In the genomic region with DNA sequence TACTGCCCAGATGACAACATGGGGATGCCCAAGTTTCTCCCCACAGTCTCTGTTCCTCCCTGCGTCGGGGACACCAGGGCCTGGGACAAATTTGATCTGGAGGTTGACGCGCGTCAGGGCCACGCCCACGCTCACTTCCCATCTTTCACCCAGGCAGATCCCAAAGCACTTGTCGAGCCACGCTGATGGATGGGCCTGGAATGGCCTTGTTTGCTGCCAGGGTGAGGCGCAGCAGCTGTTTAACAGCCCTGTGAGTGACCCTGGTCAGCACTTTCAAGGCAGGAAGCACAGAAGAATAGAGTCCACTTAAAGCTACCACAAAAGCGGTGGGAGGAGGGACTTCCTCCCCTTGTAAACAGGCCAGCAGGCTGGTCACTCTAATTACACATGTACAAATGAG, we compare ENCODE assay signal across 11 cellular contexts.
DNase-seq lines count a peak whose midpoint lies in the region; ATAC-seq and TF ChIP-seq lines count a peak whose summit lies in the region.
"Had no signal": no experiment of that assay in that cellular context is flagged by ENCODE, and none has a peak within 500 bp of the region (broad histone marks: within the 10 kb centered on the region; RNA-seq: fewer than 3 reads in every experiment).

No MANE protein-coding gene starts in this region.

- TF ChIP-seq POLR2A in sigmoid colon (IDR thresholded peaks at IDR 0.05), result no peak

- H3K27me3 ChIP-seq in HL-60 (ENCODE audit: insufficient read depth, poor library complexity, severe bottlenecking), result no peaks in the 10 kb centered on the region
- no peaks in the 10 kb centered on the region for H3K27me3 ChIP-seq in sigmoid colon

- ATAC-seq in HG03175 (IDR thresholded peaks at IDR 0.05; ENCODE audit: unreplicated experiment) (no peak), GM18858 (IDR thresholded peaks at IDR 0.05; ENCODE audit: unreplicated experiment) (no peak), HG02588 (IDR thresholded peaks at IDR 0.05; ENCODE audit: unreplicated experiment) (no peak)
- ATAC-seq: activated CD4-positive, CD25-positive, alpha-beta regulatory T cell treated with anti-CD3 and anti-CD28 coated beads, Interleukin-2, amount 50 U/mL, for 24 hours had no signal

- H3K4me3 ChIP-seq in HL-60 (replicated peaks; ENCODE audit: insufficient read depth, low read length), result no peak overlapping the region
- no peak overlapping the region for H3K4me3 ChIP-seq in sigmoid colon

- intact Hi-C loops in sigmoid colon (cut with DNase I), result no loop called here

- DNase-seq in HL-60 (ENCODE audit: low read depth in 1 of 2, low spot score in 1 of 2), result peak; percentile 44 to 65
- DNase-seq in left kidney (ENCODE audit: low read depth, low spot score), result peak; percentile 94
- DNase-seq in sigmoid colon, result peak; percentile 82
- no peak for DNase-seq in H4 (ENCODE audit: low spot score)
- DNase-seq: glutamatergic neuron, NCI-H446 had no signal

- H3K4me1 ChIP-seq in sigmoid colon, result peaks cover 0 to 22% (median 5%) of the 10 kb centered on the region in 4 donors

- no peaks in the 10 kb centered on the region for H3K36me3 ChIP-seq in sigmoid colon

- 16 to 33% (median 26%) methylated on average over 11 of the region's 11 CpGs for WGBS in adipose tissue, 3 donors
- WGBS in sigmoid colon, 2 donors, result 64 to 76% methylated on average over 11 of the region's 11 CpGs

- H3K9me3 ChIP-seq in sigmoid colon, result no peaks in the 10 kb centered on the region

- H3K27ac ChIP-seq in HL-60 (replicated peaks) (peak overlapping the region; percentile 93), adipose tissue (ENCODE audit: low read depth, low read length) (peak overlapping the region; percentile 84), sigmoid colon (peak overlapping the region; percentile 47 to 67 (median 52))

- TF ChIP-seq EP300 in sigmoid colon (IDR thresholded peaks at IDR 0.05), result peak in 3 of 4 donors; percentile 51 to 84 (median 56)

- no peak for TF ChIP-seq CTCF in HL-60 (IDR thresholded peaks at IDR 0.05; ENCODE audit: insufficient read depth, low read length)
- TF ChIP-seq CTCF in sigmoid colon (IDR thresholded peaks at IDR 0.05), result no peak
